8 cellular contexts compared by ENCODE assay signal in the genomic region with DNA sequence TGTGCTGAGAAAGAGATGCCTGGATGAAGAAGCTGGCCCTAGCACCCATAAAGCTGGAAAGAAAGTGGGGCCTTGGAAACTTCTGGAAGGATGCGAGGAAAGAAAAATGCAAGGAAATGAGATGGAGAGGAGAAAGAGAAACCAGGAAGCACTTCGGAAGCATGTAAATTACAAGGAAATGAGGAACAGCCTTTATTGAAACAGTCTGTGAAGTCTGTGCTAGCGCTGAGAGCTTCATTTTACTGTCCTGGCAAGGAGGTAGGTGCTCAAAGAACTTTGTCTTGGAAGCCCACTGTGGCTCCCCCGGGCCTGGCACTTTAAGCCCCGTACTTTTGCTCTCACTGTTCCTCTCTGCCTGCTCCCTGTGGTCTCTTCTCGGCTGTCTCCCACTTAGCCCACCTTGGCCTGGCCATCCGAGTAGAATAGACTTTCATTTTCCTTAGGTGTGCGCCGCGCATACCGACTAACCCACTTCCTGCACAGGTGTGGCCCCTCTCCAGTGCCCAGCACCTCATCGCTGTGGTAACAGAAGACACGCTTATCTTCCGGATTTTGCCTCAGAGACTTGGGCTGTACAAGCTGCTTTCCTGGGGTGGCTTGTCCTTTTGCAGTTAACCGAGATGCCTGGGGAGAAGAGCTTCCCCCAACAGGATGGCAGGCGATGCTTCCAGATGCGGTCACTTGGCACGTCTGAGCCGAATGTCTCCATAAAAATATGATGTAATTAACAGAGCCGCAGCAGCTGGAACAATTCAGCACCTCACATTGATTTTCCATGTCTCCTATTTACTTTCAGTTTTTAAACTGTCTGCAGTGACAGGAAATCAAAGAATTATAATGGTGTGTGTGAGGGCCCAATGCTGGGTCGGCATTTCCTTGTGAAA.
A peak's percentile ranks its signal among the peaks of the same experiment; 100 is the strongest.
DNase-seq lines count a peak whose midpoint lies in the region; ATAC-seq, FAIRE-seq and TF ChIP-seq lines count a peak whose summit lies in the region.

No MANE protein-coding gene starts in this region.

- ATAC-seq in GM18502 (IDR thresholded peaks at IDR 0.05; ENCODE audit: poor library complexity, unreplicated experiment): peak; percentile 77
- peak; percentile 80 for ATAC-seq in HG02763 (IDR thresholded peaks at IDR 0.05; ENCODE audit: unreplicated experiment)
- ATAC-seq in HG03045 (IDR thresholded peaks at IDR 0.05; ENCODE audit: unreplicated experiment): no peak

- no peak for TF ChIP-seq CTCF in endothelial cell of umbilical vein (IDR thresholded peaks at IDR 0.05; ENCODE audit: extremely low read depth in 1 of 2, insufficient read depth in 1 of 2, low read depth in 1 of 2, low read length in 2 of 2)

- no TSS peak for BruUV-seq in endothelial cell of umbilical vein (replicated peaks; lab: Mats Ljungman, UMichigan)

- dilution Hi-C loops in endothelial cell of umbilical vein (cut with MboI; ENCODE audit: extremely low pct_ligation_motif_present, low sequenced_read_pairs): no loop called here

- no peaks in the 10 kb centered on the region for H3K36me3 ChIP-seq in SJCRH30
- H3K36me3 ChIP-seq in endothelial cell of umbilical vein (ENCODE audit: control insufficient read depth in 2 of 2, extremely low read depth in 1 of 2, insufficient read depth in 2 of 2, low read length in 2 of 2): no peaks in the 10 kb centered on the region

- H3K27ac ChIP-seq in SJCRH30: peak overlapping the region; percentile 51
- no peak overlapping the region for H3K27ac ChIP-seq in endothelial cell of umbilical vein (ENCODE audit: insufficient read depth, low read depth, low read length)
- peak overlapping the region in 16 of 21 experiments; percentile 2 to 79 (median 58) for H3K27ac ChIP-seq in skin epidermis

- CTCF ChIA-PET in endothelial cell of umbilical vein (lab: Charles Lee): interaction anchor here (1.5 kb wide), 1 partner anchor 10 kb away, joined by 4 read pairs; no protein-coding TSS in a partner anchor

- H3K27me3 ChIP-seq in SJCRH30: no peaks in the 10 kb centered on the region
- H3K27me3 ChIP-seq in endothelial cell of umbilical vein (ENCODE audit: control insufficient read depth in 2 of 2, insufficient read depth in 2 of 2, low read length in 2 of 2): peaks cover 2 to 6% of the 10 kb centered on the region in 2 experiments

- H4K20me1 ChIP-seq in endothelial cell of umbilical vein (replicated peaks; ENCODE audit: control insufficient read depth, extremely low read depth, insufficient read depth, low read length): no peaks in the 10 kb centered on the region

- H3K9me1 ChIP-seq in endothelial cell of umbilical vein (replicated peaks; ENCODE audit: control insufficient read depth, extremely low read depth, insufficient read depth, low read length): no peaks in the 10 kb centered on the region

- FAIRE-seq in endothelial cell of umbilical vein (lab: Jason Lieb, UNC): no peak

- H3K4me1 ChIP-seq in SJCRH30 (peaks cover 57% of the 10 kb centered on the region), endothelial cell of umbilical vein (ENCODE audit: control insufficient read depth, extremely low read depth, insufficient read depth, low read length) (no peaks in the 10 kb centered on the region)

- peak; percentile 20 to 46 for DNase-seq in SJCRH30
- peak; percentile 33 for DNase-seq in endothelial cell of umbilical vein (ENCODE audit: low read depth, low spot score)
- no peak for DNase-seq in NCI-H2196 (lab: John Stamatoyannopoulos, UW; ENCODE audit: unreplicated experiment)
- no peak for DNase-seq in CD1c-positive myeloid dendritic cell (ENCODE audit: extremely low spot score)

- H3K9me3 ChIP-seq in SJCRH30 (replicated peaks) (no peaks in the 10 kb centered on the region), endothelial cell of umbilical vein (replicated peaks; ENCODE audit: control insufficient read depth, insufficient read depth, low read length) (no peaks in the 10 kb centered on the region)

- H3K4me3 ChIP-seq in SJCRH30 (0 out of 2 replicates have a peak overlapping the region, but pooled peaks have one; percentile 7), endothelial cell of umbilical vein (replicated peaks in 1 of 3; ENCODE audit: insufficient read depth in 1 of 3, low read depth in 1 of 3, low read length in 3 of 3) (no peak overlapping the region), skin epidermis (peak overlapping the region; percentile 7 to 30 (median 22))

- POLR2A ChIA-PET in endothelial cell of umbilical vein (lab: Charles Lee): no interaction called here

- H3K79me2 ChIP-seq in endothelial cell of umbilical vein (ENCODE audit: control insufficient read depth, insufficient read depth, low read length): no peaks in the 10 kb centered on the region

- no peak for TF ChIP-seq POLR2A in endothelial cell of umbilical vein (IDR thresholded peaks at IDR 0.05; ENCODE audit: low read depth, low read length)

- intact Hi-C loops in endothelial cell of umbilical vein (cut with micrococcal nuclease): no loop called here

- peak overlapping the region; percentile 16 for H2AFZ ChIP-seq in endothelial cell of umbilical vein (ENCODE audit: low read depth, low read length)

- no peak overlapping the region for H3K9ac ChIP-seq in endothelial cell of umbilical vein (replicated peaks; ENCODE audit: extremely low read depth, insufficient read depth, low read length)

- H3K4me2 ChIP-seq in endothelial cell of umbilical vein (ENCODE audit: insufficient read depth, low read length): peak overlapping the region; percentile 37

TF ChIP-seq in endothelial cell of umbilical vein, 7 proteins besides CTCF, POLR2A, EP300 and RAD21:
- TF ChIP-seq JUN (IDR thresholded peaks at IDR 0.05; ENCODE audit: borderline replicate concordance, insufficient read depth, insufficient read length, low read depth) (no peak), FOS (IDR thresholded peaks at IDR 0.05; ENCODE audit: borderline replicate concordance, insufficient read depth, low read length) (no peak), EZH2 (IDR thresholded peaks at IDR 0.05; ENCODE audit: borderline replicate concordance, low read depth, low read length, severe bottlenecking) (no peak), POLR2AphosphoS5 (IDR thresholded peaks at IDR 0.05; ENCODE audit: insufficient read depth, low read depth, low read length) (no peak)

Comparison
In these comparisons a context has a peak if more than half of its experiments do, and no peak if none do; other contexts are left out.
1. DNase-seq: peak in SJCRH30 (2 of 2) and endothelial cell of umbilical vein (single experiment); none in NCI-H2196 (single experiment) and CD1c-positive myeloid dendritic cell (single experiment).
2. H3K4me3 ChIP-seq: peak in SJCRH30 (single experiment) and skin epidermis (7 of 7); none in endothelial cell of umbilical vein (0 of 3).